29 cellular contexts compared by ENCODE assay signal in the genomic region with DNA sequence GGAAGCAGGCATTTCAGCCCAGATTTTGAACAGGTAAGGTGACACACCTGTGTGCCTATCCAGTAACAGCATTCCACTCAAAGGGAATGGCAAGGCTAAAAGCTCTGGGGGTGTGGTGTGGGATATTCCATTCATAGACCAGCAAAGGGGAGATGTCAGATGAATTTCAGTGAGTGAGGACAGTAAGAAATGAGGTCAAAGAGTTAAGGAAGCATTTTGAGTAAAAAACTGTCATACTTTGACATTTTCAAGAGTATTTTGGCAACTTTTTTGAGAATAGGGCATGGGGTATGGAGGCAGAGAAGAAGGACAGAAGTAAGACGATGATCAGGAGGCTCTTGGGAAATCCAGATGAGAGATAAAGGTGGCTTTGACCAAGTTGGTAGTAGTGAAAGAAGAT.
"Had no signal": no experiment of that assay in that cellular context is flagged by ENCODE, and none has a peak within 500 bp of the region (broad histone marks: within the 10 kb centered on the region; RNA-seq: fewer than 3 reads in every experiment).

No MANE protein-coding gene starts in this region.

- H3K36me3 ChIP-seq: stomach, suprapubic skin, thoracic aorta, thyroid gland, tibial artery, tibial nerve, transverse colon, upper lobe of left lung, upper lobe of right lung, uterus, vagina had no signal

- H3K27me3 ChIP-seq: testis, thyroid gland, uterus, vagina had no signal

- H3K27ac Mint-ChIP-seq: stimulated activated effector memory CD8-positive, alpha-beta T cell treated with anti-CD3 and anti-CD28 coated beads, Interleukin-12 subunit alpha, Interleukin-12 subunit beta, amount 100 ng/mL, for 72 hours; stimulated activated memory B cell treated with anti-CD40 and anti-IgM and Interleukin-4, amounts not matched to agents 10 μg/mL and 1 μg/mL and 100 μg/mL, for 72 hours; stimulated activated naive B cell treated with anti-CD40 and anti-IgM and Interleukin-4, amounts not matched to agents 10 μg/mL and 1 μg/mL and 100 μg/mL, for 72 hours; stimulated activated naive CD8-positive, alpha-beta T cell treated with anti-CD3 and anti-CD28 coated beads, Interleukin-15, Interleukin-2, amounts not matched to agents 100 ng/mL and 50 ng/mL, for 24 hours; type B pancreatic cell had no signal

- H3K27ac ChIP-seq: stomach, suprapubic skin, testis, thoracic aorta, thyroid gland, tibial artery, tibial nerve, transverse colon, upper lobe of left lung, upper lobe of right lung, uterus, vagina had no signal

- ATAC-seq: stimulated activated effector memory CD8-positive, alpha-beta T cell treated with anti-CD3 and anti-CD28 coated beads, Interleukin-12 subunit alpha, Interleukin-12 subunit beta, amount 100 ng/mL, for 72 hours; stimulated activated memory B cell treated with anti-CD40 and anti-IgM and Interleukin-4, amounts not matched to agents 10 μg/mL and 1 μg/mL and 100 μg/mL, for 72 hours; stimulated activated naive B cell treated with anti-CD40 and anti-IgM and Interleukin-4, amounts not matched to agents 10 μg/mL and 1 μg/mL and 100 μg/mL, for 72 hours; stimulated activated naive CD8-positive, alpha-beta T cell treated with anti-CD3 and anti-CD28 coated beads, Interleukin-15, amount 100 ng/mL, for 72 hours; stimulated activated naive CD8-positive, alpha-beta T cell treated with anti-CD3 and anti-CD28 coated beads, Interleukin-15, Interleukin-2, amounts not matched to agents 100 U/mL and 50 U/mL, for 24 hours; upper lobe of right lung had no signal

- H3K36me3 Mint-ChIP-seq: stimulated activated effector memory CD8-positive, alpha-beta T cell treated with anti-CD3 and anti-CD28 coated beads, Interleukin-12 subunit alpha, Interleukin-12 subunit beta, amount 100 ng/mL, for 72 hours; stimulated activated memory B cell treated with anti-CD40 and anti-IgM and Interleukin-4, amounts not matched to agents 10 μg/mL and 1 μg/mL and 100 μg/mL, for 72 hours; type B pancreatic cell had no signal

- H3K4me3 ChIP-seq: stomach, suprapubic skin, testis, thoracic aorta, thyroid gland, tibial artery, tibial nerve, transverse colon, upper lobe of left lung, upper lobe of right lung, uterus, vagina had no signal

- H3K4me3 Mint-ChIP-seq: stimulated activated effector memory CD8-positive, alpha-beta T cell treated with anti-CD3 and anti-CD28 coated beads, Interleukin-12 subunit alpha, Interleukin-12 subunit beta, amount 100 ng/mL, for 72 hours; stimulated activated memory B cell treated with anti-CD40 and anti-IgM and Interleukin-4, amounts not matched to agents 10 μg/mL and 1 μg/mL and 100 μg/mL, for 72 hours; stimulated activated naive B cell treated with anti-CD40 and anti-IgM and Interleukin-4, amounts not matched to agents 10 μg/mL and 1 μg/mL and 100 μg/mL, for 72 hours; stimulated activated naive CD8-positive, alpha-beta T cell treated with anti-CD3 and anti-CD28 coated beads, Interleukin-15, amount 100 ng/mL, for 72 hours; stimulated activated naive CD8-positive, alpha-beta T cell treated with anti-CD3 and anti-CD28 coated beads, Interleukin-15, Interleukin-2, amounts not matched to agents 100 ng/mL and 50 ng/mL, for 24 hours had no signal

- H3K9me3 ChIP-seq: stomach, suprapubic skin, testis, thoracic aorta, thyroid gland, tibial artery, tibial nerve, transverse colon, upper lobe of left lung, upper lobe of right lung, uterus, vagina had no signal

- H3K9me3 Mint-ChIP-seq: stimulated activated effector memory CD8-positive, alpha-beta T cell treated with anti-CD3 and anti-CD28 coated beads, Interleukin-12 subunit alpha, Interleukin-12 subunit beta, amount 100 ng/mL, for 72 hours; stimulated activated memory B cell treated with anti-CD40 and anti-IgM and Interleukin-4, amounts not matched to agents 10 μg/mL and 1 μg/mL and 100 μg/mL, for 72 hours; stimulated activated naive B cell treated with anti-CD40 and anti-IgM and Interleukin-4, amounts not matched to agents 10 μg/mL and 1 μg/mL and 100 μg/mL, for 72 hours; stimulated activated naive CD8-positive, alpha-beta T cell treated with anti-CD3 and anti-CD28 coated beads, Interleukin-15, amount 100 ng/mL, for 72 hours; stimulated activated naive CD8-positive, alpha-beta T cell treated with anti-CD3 and anti-CD28 coated beads, Interleukin-15, Interleukin-2, amounts not matched to agents 100 ng/mL and 50 ng/mL, for 24 hours; type B pancreatic cell had no signal

- H3K4me1 ChIP-seq: testis had no signal

- DNase-seq: stimulated activated CD4-positive, alpha-beta T cell treated with anti-CD3 and anti-CD28 coated beads, Interleukin-2, amount 100 ng/mL, for 48 hours; stimulated activated CD4-positive, alpha-beta T cell treated with anti-CD3 and anti-CD28 coated beads, Interleukin-4, amount 100 ng/mL, for 1 hour; stimulated activated CD4-positive, alpha-beta T cell treated with anti-CD3 and anti-CD28 coated beads, Interleukin-4, amount 100 ng/mL, for 24 hours; stimulated activated CD4-positive, alpha-beta T cell treated with anti-CD3 and anti-CD28 coated beads, Interleukin-4, amount 100 ng/mL, for 4 hours; stimulated activated CD8-positive, alpha-beta memory T cell treated with anti-CD3 and anti-CD28 coated beads, Interleukin-4, amount 100 ng/mL, for 48 hours; stimulated activated naive B cell treated with anti-CD40 and anti-IgM and Interleukin-4, amounts not matched to agents 10 μg/mL and 1 μg/mL and 100 μg/mL, for 72 hours; stimulated activated naive CD4-positive, alpha-beta T cell; stimulated activated naive CD4-positive, alpha-beta T cell treated with Interleukin-2 at 50 U/mL for 16 hours; stimulated activated naive CD8-positive, alpha-beta T cell treated with anti-CD3 and anti-CD28 coated beads, Interleukin-15, amount 100 ng/mL, for 72 hours; stimulated activated naive CD8-positive, alpha-beta T cell treated with anti-CD3 and anti-CD28 coated beads, Interleukin-15, Interleukin-2, amounts not matched to agents 100 U/mL and 50 U/mL, for 24 hours; stomach; substantia nigra; testis; thyroid gland; tibial artery; transverse colon; trophoblast cell; upper lobe of left lung; upper lobe of right lung; uterus had no signal

- FAIRE-seq: urothelium cell line had no signal
